Comparison of ENCODE assay signal across 22 cellular contexts in genomic region chr4:107603430-107603829, GRCh38.
DNase-seq lines count a peak whose midpoint lies in the region; ATAC-seq and TF ChIP-seq lines count a peak whose summit lies in the region.
"Had no signal": no experiment of that assay in that cellular context is flagged by ENCODE, and none has a peak within 500 bp of the region (broad histone marks: within the 10 kb centered on the region; RNA-seq: fewer than 3 reads in every experiment).

No MANE protein-coding gene starts in this region.

- no CpG with 5 or more reads among the region's 4 CpGs for WGBS in trophoblast cell (ENCODE audit: extremely low coverage, insufficient coverage, insufficient read length)

- H2AK5ac ChIP-seq in trophoblast cell (ENCODE audit: low read length) = no peak overlapping the region

- no peaks in the 10 kb centered on the region for H3K9me3 ChIP-seq in adipocyte (ENCODE audit: control insufficient read depth, low read length)
- H3K9me3 ChIP-seq in trophoblast cell (ENCODE audit: insufficient read depth, low read depth, low read length) = no peaks in the 10 kb centered on the region
- H3K9me3 ChIP-seq: heart left ventricle, tibial artery had no signal

- H3K27ac ChIP-seq in trophoblast cell (ENCODE audit: low read depth, low read length) = no peak overlapping the region
- H3K27ac ChIP-seq: heart left ventricle, tibial artery had no signal

- no peak overlapping the region for H3K9ac ChIP-seq in adipocyte (ENCODE audit: low read length)
- H3K9ac ChIP-seq in trophoblast cell (ENCODE audit: low read length) = no peak overlapping the region

- peaks cover 14% of the 10 kb centered on the region for H3K4me1 Mint-ChIP-seq in progenitor cell of endocrine pancreas (ENCODE audit: low read depth)
- H3K4me1 Mint-ChIP-seq: nephron progenitor cell had no signal

- no peak overlapping the region for H3K4me3 ChIP-seq in HFF-Myc (replicated peaks; ENCODE audit: low read depth, low read length)
- no peak overlapping the region for H3K4me3 ChIP-seq in adipocyte (ENCODE audit: low read length)
- no peak overlapping the region for H3K4me3 ChIP-seq in foreskin fibroblast (ENCODE audit: low read depth in 1 of 2, low read length in 2 of 2)
- H3K4me3 ChIP-seq in trophoblast cell (ENCODE audit: low read depth, low read length) = no peak overlapping the region
- H3K4me3 ChIP-seq: heart left ventricle, smooth muscle cell, tibial artery had no signal

- no peak overlapping the region for H2BK12ac ChIP-seq in trophoblast cell (ENCODE audit: low read length)

- no peak overlapping the region for H2AFZ ChIP-seq in trophoblast cell (ENCODE audit: insufficient read depth, low read length, poor library complexity)

- no peak overlapping the region for H3K4me2 ChIP-seq in trophoblast cell (ENCODE audit: low read length)
- H3K4me2 ChIP-seq: smooth muscle cell had no signal

- no peaks in the 10 kb centered on the region for H3K27me3 Mint-ChIP-seq in progenitor cell of endocrine pancreas

- no peaks in the 10 kb centered on the region for H3K36me3 ChIP-seq in adipocyte (ENCODE audit: control insufficient read depth, insufficient read depth, low read length, severe bottlenecking)
- no peaks in the 10 kb centered on the region for H3K36me3 ChIP-seq in trophoblast cell (ENCODE audit: control insufficient read depth in 1 of 2, insufficient read depth in 2 of 2, low read length in 2 of 2)
- H3K36me3 ChIP-seq: heart left ventricle, tibial artery had no signal

- no peaks in the 10 kb centered on the region for H3K79me2 ChIP-seq in trophoblast cell (ENCODE audit: control insufficient read depth, insufficient read depth, low read length, poor library complexity)

- H4K91ac ChIP-seq in trophoblast cell (ENCODE audit: low read depth, low read length) = no peak overlapping the region

- H3K4me1 ChIP-seq in adipocyte (ENCODE audit: control insufficient read depth, insufficient read depth, low read length) = peaks cover 17% of the 10 kb centered on the region
- H3K4me1 ChIP-seq in trophoblast cell (ENCODE audit: control insufficient read depth in 1 of 2, insufficient read depth in 2 of 2, low read length in 2 of 2) = peaks cover 0 to 3% of the 10 kb centered on the region in 2 experiments
- H3K4me1 ChIP-seq: heart left ventricle had no signal

- TF ChIP-seq CTCF in HFF-Myc (IDR thresholded peaks at IDR 0.05; ENCODE audit: low read depth, low read length, missing control alignments) (no peak), foreskin fibroblast (IDR thresholded peaks at IDR 0.05; ENCODE audit: low read depth, low read length) (no peak), progenitor cell of endocrine pancreas (IDR thresholded peaks at IDR 0.05; ENCODE audit: unreplicated experiment) (no peak)

- H3K27me3 ChIP-seq in adipocyte (replicated peaks; ENCODE audit: control insufficient read depth, insufficient read depth, low read length) (no peaks in the 10 kb centered on the region), trophoblast cell (ENCODE audit: insufficient read depth, low read length) (no peaks in the 10 kb centered on the region)
- H3K27me3 ChIP-seq: heart left ventricle, tibial artery had no signal

- no peak overlapping the region for H3K23ac ChIP-seq in trophoblast cell (ENCODE audit: low read length)

- no peak overlapping the region for H2BK5ac ChIP-seq in trophoblast cell (ENCODE audit: low read depth, low read length, poor library complexity)

- H2BK120ac ChIP-seq in trophoblast cell (ENCODE audit: insufficient read depth, low read length, poor library complexity) = no peak overlapping the region

- no peak for ATAC-seq in GM19455 (IDR thresholded peaks at IDR 0.05; ENCODE audit: unreplicated experiment)
- ATAC-seq: HCT116, heart left ventricle, left lobe of liver, Panc1 had no signal

- H3K18ac ChIP-seq in trophoblast cell (ENCODE audit: low read length) = no peak overlapping the region

- H3K4me3 Mint-ChIP-seq in progenitor cell of endocrine pancreas (ENCODE audit: low read depth) = no peak overlapping the region
- H3K4me3 Mint-ChIP-seq: nephron progenitor cell; T-helper 1 cell treated with Interleukin-12 subunit alpha and Interleukin-12 subunit beta and Interleukin-4 antibody, amounts not matched to agents 30 μg/mL and 1 μg/mL, for 36 hours had no signal

- H3K36me3 Mint-ChIP-seq in progenitor cell of endocrine pancreas (ENCODE audit: insufficient read depth) = peaks cover 1% of the 10 kb centered on the region

- H3K14ac ChIP-seq in trophoblast cell (ENCODE audit: low read length) = no peak overlapping the region

- peak; percentile 40 for DNase-seq in HFF-Myc (ENCODE audit: extremely low read depth, low read depth)
- peak; percentile 30 for DNase-seq in adipocyte (ENCODE audit: low read depth)
- DNase-seq in foreskin fibroblast = peak; percentile 7 to 28
- DNase-seq in NCI-H748 treated with DMSO at 0.1 percent for 48 hours (lab: John Stamatoyannopoulos, UW) = no peak
- no peak for DNase-seq in trophoblast cell
- DNase-seq in progenitor cell of endocrine pancreas (ENCODE audit: low spot score, unreplicated experiment) = no peak
- DNase-seq: activated CD4-positive, alpha-beta T cell treated with anti-CD3 and anti-CD28 coated beads, Interleukin-2, amount 50 U/mL, for 4 hours; activated CD8-positive, alpha-beta memory T cell treated with anti-CD3 and anti-CD28 coated beads, Interleukin-2, amount 50 U/mL, for 48 hours; activated effector memory CD4-positive, alpha-beta T cell treated with anti-CD3 and anti-CD28 coated beads, Interleukin-2, amount 50 U/mL, for 16 hours; amniotic stem cell; DMS79; heart left ventricle; nephron progenitor cell; stimulated activated CD4-positive, alpha-beta T cell treated with anti-CD3 and anti-CD28 coated beads, Interleukin-2, amount 100 ng/mL, for 48 hours; stimulated activated naive CD4-positive, alpha-beta T cell treated with Interleukin-2 at 50 U/mL for 16 hours; tibial artery had no signal

- no peaks in the 10 kb centered on the region for H3K9me3 Mint-ChIP-seq in progenitor cell of endocrine pancreas (ENCODE audit: low read depth)
- H3K9me3 Mint-ChIP-seq: nephron progenitor cell; T-helper 1 cell treated with Interleukin-12 subunit alpha and Interleukin-12 subunit beta and Interleukin-4 antibody, amounts not matched to agents 30 μg/mL and 1 μg/mL, for 36 hours had no signal

- no peak overlapping the region for H4K8ac ChIP-seq in trophoblast cell (ENCODE audit: low read depth, low read length)

- H3K27ac Mint-ChIP-seq in progenitor cell of endocrine pancreas = no peak overlapping the region
- H3K27ac Mint-ChIP-seq: nephron progenitor cell; T-helper 1 cell treated with Interleukin-12 subunit alpha and Interleukin-12 subunit beta and Interleukin-4 antibody, amounts not matched to agents 30 μg/mL and 1 μg/mL, for 36 hours had no signal

- no peak overlapping the region for H4K12ac ChIP-seq in trophoblast cell (ENCODE audit: low read depth, low read length)

- H3K79me1 ChIP-seq in trophoblast cell (ENCODE audit: low read length) = peaks cover 4% of the 10 kb centered on the region

- H3K4ac ChIP-seq in trophoblast cell (ENCODE audit: low read depth, low read length) = no peak overlapping the region

Comparison
In these comparisons a context has a peak if more than half of its experiments do, and no peak if none do; other contexts are left out.
1. DNase-seq: peak in HFF-Myc (single experiment), adipocyte (single experiment) and foreskin fibroblast (2 of 2); none in NCI-H748 treated with DMSO at 0.1 percent for 48 hours (single experiment), trophoblast cell (0 of 2) and progenitor cell of endocrine pancreas (single experiment).